Comparison of ENCODE assay signal across 18 cellular contexts in the genomic region with DNA sequence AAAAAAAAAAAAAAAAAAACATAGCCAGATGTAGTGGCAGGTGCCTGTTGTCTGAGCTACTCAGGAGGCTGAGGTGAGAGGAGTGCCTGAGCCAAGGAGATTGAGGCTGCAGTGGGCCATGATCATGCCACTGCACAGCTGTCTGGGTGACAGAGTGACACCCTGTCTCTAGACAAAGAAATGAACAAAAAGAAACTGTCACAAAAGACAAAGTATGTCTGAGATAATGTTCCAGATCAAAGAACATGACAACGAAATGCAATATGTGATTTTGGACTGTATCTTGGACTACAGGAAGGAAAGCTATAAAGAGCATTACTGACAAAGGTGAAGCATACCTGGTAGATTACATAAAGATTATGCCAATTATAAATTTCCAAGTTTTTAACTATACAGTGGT.
"Had no signal": no experiment of that assay in that cellular context is flagged by ENCODE, and none has a peak within 500 bp of the region (broad histone marks: within the 10 kb centered on the region; RNA-seq: fewer than 3 reads in every experiment).

No MANE protein-coding gene starts in this region.

- DNase-seq: dermis blood vessel endothelial cell; dorsolateral prefrontal cortex; effector CD4-positive, alpha-beta T cell; effector memory CD4-positive, alpha-beta T cell; foreskin keratinocyte; heart left ventricle; hypothalamus; left cardiac atrium; left lung; left ventricle myocardium superior; lower lobe of right lung; mesenchymal stem cell; midbrain; naive thymus-derived CD4-positive, alpha-beta T cell had no signal

- H3K4me3 ChIP-seq: coronary artery, dorsolateral prefrontal cortex, esophagus muscularis mucosa, gastroesophageal sphincter, heart left ventricle, hepatocyte, left lung, lower lobe of right lung had no signal

- H3K27me3 ChIP-seq: dorsolateral prefrontal cortex, esophagus muscularis mucosa, foreskin keratinocyte, gastroesophageal sphincter, heart left ventricle, hepatocyte, left lung had no signal

- H3K4me2 ChIP-seq: hepatocyte had no signal

- H3K27ac ChIP-seq: coronary artery, dorsolateral prefrontal cortex, esophagus muscularis mucosa, foreskin keratinocyte, gastroesophageal sphincter, heart left ventricle, hepatocyte, left lung, lower lobe of right lung had no signal

- H2AFZ ChIP-seq: hepatocyte had no signal

- H3K36me3 ChIP-seq: esophagus muscularis mucosa, gastroesophageal sphincter, heart left ventricle, left lung, lower lobe of right lung had no signal

- H3K79me2 ChIP-seq: hepatocyte had no signal

- H3K9me3 ChIP-seq: esophagus muscularis mucosa, gastroesophageal sphincter, lower lobe of right lung had no signal
